In genomic region chr18:76499596-76500340, GRCh38 we compare ENCODE assay signal across 12 cellular contexts. TPM values are rescaled to one million over a fixed set of nuclear protein-coding genes. Genes with fewer than 3 reads are reported as not detected.
A peak's percentile ranks its signal among the peaks of the same experiment; 100 is the strongest.
DNase-seq lines count a peak whose midpoint lies in the region; ATAC-seq and TF ChIP-seq lines count a peak whose summit lies in the region.
"Had no signal": no experiment of that assay in that cellular context is flagged by ENCODE, and none has a peak within 500 bp of the region (broad histone marks: within the 10 kb centered on the region; RNA-seq: fewer than 3 reads in every experiment).

No MANE protein-coding gene starts in this region.

- 75 to 80% methylated on average over 11 of the region's 11 CpGs for WGBS in thyroid gland, 2 donors

- POLR2A ChIA-PET in OCI-LY7 (lab: Charles Lee): no interaction called here

- no peaks in the 10 kb centered on the region for H3K36me3 Mint-ChIP-seq in activated T-cell treated with anti-CD3 and anti-CD28 coated beads, Interleukin-2, amount 50 U/mL, for 4 hours (ENCODE audit: insufficient read depth)

- TF ChIP-seq CTCF in OCI-LY7 (conservative IDR thresholded peaks at IDR 0.05; ENCODE audit: low read length) (no peak), ascending aorta (IDR thresholded peaks at IDR 0.05) (no peak), thyroid gland (IDR thresholded peaks at IDR 0.05) (no peak)

- no peaks in the 10 kb centered on the region for H4K20me1 ChIP-seq in OCI-LY7 (ENCODE audit: insufficient read depth, low read length)

- no peak overlapping the region for H3K4me3 Mint-ChIP-seq in activated T-cell treated with anti-CD3 and anti-CD28 coated beads, Interleukin-2, amount 50 U/mL, for 4 hours
- H3K4me3 Mint-ChIP-seq: activated CD8-positive, alpha-beta T cell treated with anti-CD3 and anti-CD28 coated beads for 36 hours had no signal

- peak; percentile 96 for DNase-seq in CD1c-positive myeloid dendritic cell (ENCODE audit: extremely low spot score)
- peak; percentile 84 for DNase-seq in OCI-LY7 (ENCODE audit: low spot score)
- DNase-seq in NCI-H226: no peak
- DNase-seq in activated T-cell treated with anti-CD3 and anti-CD28 coated beads, Interleukin-2, amount 50 U/mL, for 4 hours: no peak
- DNase-seq in ascending aorta (ENCODE audit: low spot score in 2 of 2): no peak
- DNase-seq in thyroid gland: no peak
- DNase-seq: activated CD8-positive, alpha-beta T cell treated with anti-CD3 and anti-CD28 coated beads for 36 hours; stimulated activated CD4-positive, alpha-beta T cell treated with anti-CD3 and anti-CD28 coated beads, Interleukin-12 subunit alpha, Interleukin-12 subunit beta, amount 100 ng/mL, for 4 hours had no signal

- H3K9me3 ChIP-seq in OCI-LY7 (ENCODE audit: low read length) (no peaks in the 10 kb centered on the region), ascending aorta (no peaks in the 10 kb centered on the region), thyroid gland (no peaks in the 10 kb centered on the region)
- H3K9me3 ChIP-seq: HAP-1 had no signal

- BruUV-seq in OCI-LY7 (replicated peaks; lab: Mats Ljungman, UMichigan): TSS peak; percentile 76

- peaks cover 6% of the 10 kb centered on the region; the same call in 1 of the 2 replicates for H3K79me2 ChIP-seq in OCI-LY7 (ENCODE audit: insufficient read depth, low read depth, low read length)

- H2AFZ ChIP-seq in OCI-LY7 (ENCODE audit: low read length): peak overlapping the region; percentile 68; the same call in 1 of the 2 replicates

- peak overlapping the region; percentile 55 for H3K4me3 ChIP-seq in OCI-LY7 (ENCODE audit: low read depth, low read length, poor library complexity, severe bottlenecking)
- H3K4me3 ChIP-seq in ascending aorta: no peak overlapping the region
- H3K4me3 ChIP-seq in thyroid gland (replicated peaks in 1 of 3): no peak overlapping the region
- H3K4me3 ChIP-seq: coronary artery, HAP-1 had no signal

- H3K9me2 ChIP-seq in OCI-LY7 (ENCODE audit: insufficient read depth, low read length): no peaks in the 10 kb centered on the region

- H3K27me3 ChIP-seq in ascending aorta (no peaks in the 10 kb centered on the region), thyroid gland (no peaks in the 10 kb centered on the region)

- no peaks in the 10 kb centered on the region for H3K9me3 Mint-ChIP-seq in activated T-cell treated with anti-CD3 and anti-CD28 coated beads, Interleukin-2, amount 50 U/mL, for 4 hours
- H3K9me3 Mint-ChIP-seq: activated CD8-positive, alpha-beta T cell treated with anti-CD3 and anti-CD28 coated beads for 36 hours had no signal

- H3K36me3 ChIP-seq in OCI-LY7 (ENCODE audit: insufficient read depth, low read length) (no peaks in the 10 kb centered on the region), ascending aorta (no peaks in the 10 kb centered on the region), thyroid gland (no peaks in the 10 kb centered on the region)
- H3K36me3 ChIP-seq: HAP-1 had no signal

- H3K27me3 Mint-ChIP-seq in activated T-cell treated with anti-CD3 and anti-CD28 coated beads, Interleukin-2, amount 50 U/mL, for 4 hours (ENCODE audit: low read depth): peaks cover 27% of the 10 kb centered on the region

- peak; percentile 83 for ATAC-seq in GM19438 (IDR thresholded peaks at IDR 0.05; ENCODE audit: low read depth, unreplicated experiment)
- peak; percentile 85 for ATAC-seq in HG03064 (IDR thresholded peaks at IDR 0.05; ENCODE audit: low read depth, unreplicated experiment)
- no peak for ATAC-seq in activated T-cell treated with anti-CD3 and anti-CD28 coated beads, Interleukin-2, amount 50 U/mL, for 4 hours
- ATAC-seq: activated CD8-positive, alpha-beta T cell treated with anti-CD3 and anti-CD28 coated beads for 36 hours had no signal

- H3K4me1 ChIP-seq in OCI-LY7 (ENCODE audit: insufficient read depth, low read length, poor library complexity, severe bottlenecking) (peaks cover 43% of the 10 kb centered on the region), ascending aorta (peaks cover 3 to 4% of the 10 kb centered on the region in 2 donors), thyroid gland (peaks cover 0 to 4% of the 10 kb centered on the region in 2 donors)

- peak overlapping the region; percentile 88 for H3K4me2 ChIP-seq in OCI-LY7 (ENCODE audit: low read length)

- intact Hi-C loops in OCI-LY7 (cut with micrococcal nuclease; ENCODE audit: unreplicated experiment) (loop anchor here (10.0 kb wide), 3 partner anchors 465 to 1285 kb away; partner anchors contain the start of gene TSHZ1), ascending aorta (cut with DNase I) (loop anchor here (10.0 kb wide), 3 partner anchors 1285 to 2005 kb away; partner anchors contain the start of genes CNDP2, TSHZ1 and ZNF407), thyroid gland (cut with DNase I) (no loop called here)

- H3K27ac ChIP-seq in OCI-LY7 (ENCODE audit: low read depth, low read length, poor library complexity, severe bottlenecking) (peak overlapping the region; percentile 98), ascending aorta (no peak overlapping the region), thyroid gland (no peak overlapping the region)
- H3K27ac ChIP-seq: coronary artery had no signal

- CTCF ChIA-PET in OCI-LY7 (lab: Charles Lee; ENCODE audit: unreplicated experiment): no interaction called here

- no peak for TF ChIP-seq POLR2A in thyroid gland (IDR thresholded peaks at IDR 0.05)

- H3K4me1 Mint-ChIP-seq in activated T-cell treated with anti-CD3 and anti-CD28 coated beads, Interleukin-2, amount 50 U/mL, for 4 hours (ENCODE audit: low read depth): peaks cover 7% of the 10 kb centered on the region

RNA-seq across cellular contexts. Expression of gene ZNF516, which starts 4.7 kb away (rescaled TPM):
- 14.3 and 16.2 TPM in 2 replicates for total RNA-seq in OCI-LY7 (2014; rRNA removed; shearing (Covaris generic))
- total RNA-seq in OCI-LY7 (2022) (32.3 and 38.2 TPM in 2 replicates), ascending aorta (21.6 TPM), thyroid gland (10 to 100 TPM; 25.4 to 44.8 (median 28.6) TPM)
- total RNA-seq in activated T-cell treated with anti-CD3 and anti-CD28 coated beads, Interleukin-2, amount 50 U/mL, for 4 hours: 1 to 10 TPM; 3.0 to 4.3 (median 4.0) TPM

Comparison
In these comparisons a context has a peak if more than half of its experiments do, and no peak if none do; other contexts are left out.
1. DNase-seq: peak in CD1c-positive myeloid dendritic cell (single experiment) and OCI-LY7 (single experiment); none in NCI-H226 (single experiment), activated T-cell treated with anti-CD3 and anti-CD28 coated beads, Interleukin-2, amount 50 U/mL, for 4 hours (single experiment), ascending aorta (0 of 2) and thyroid gland (0 of 2).
2. ATAC-seq: peak in GM19438 (single experiment) and HG03064 (single experiment); none in activated T-cell treated with anti-CD3 and anti-CD28 coated beads, Interleukin-2, amount 50 U/mL, for 4 hours (0 of 2).